ENCODE assay signal across 1 cellular context in genomic region chr9:22119537-22120167, GRCh38.
TF ChIP-seq lines count a peak whose summit lies in the region.

No MANE protein-coding gene starts in this region.

TF ChIP-seq in WTC11, 78 proteins besides CTCF, POLR2A, EP300 and RAD21 (continued from another document):
- TF ChIP-seq STAT6 (CRISPR knock-in tag; conservative IDR thresholded peaks at IDR 0.05; ENCODE audit: low read depth): no peak
- TF ChIP-seq SMAD4 (CRISPR knock-in tag; IDR thresholded peaks at IDR 0.05): no peak
- no peak for TF ChIP-seq ATF1 (CRISPR knock-in tag; IDR thresholded peaks at IDR 0.05)
- TF ChIP-seq SP1 (CRISPR knock-in tag; conservative IDR thresholded peaks at IDR 0.05): no peak
- no peak for TF ChIP-seq ZNF416 (CRISPR knock-in tag; IDR thresholded peaks at IDR 0.05)
